ENCODE assay signal across 12 cellular contexts in the genomic region with DNA sequence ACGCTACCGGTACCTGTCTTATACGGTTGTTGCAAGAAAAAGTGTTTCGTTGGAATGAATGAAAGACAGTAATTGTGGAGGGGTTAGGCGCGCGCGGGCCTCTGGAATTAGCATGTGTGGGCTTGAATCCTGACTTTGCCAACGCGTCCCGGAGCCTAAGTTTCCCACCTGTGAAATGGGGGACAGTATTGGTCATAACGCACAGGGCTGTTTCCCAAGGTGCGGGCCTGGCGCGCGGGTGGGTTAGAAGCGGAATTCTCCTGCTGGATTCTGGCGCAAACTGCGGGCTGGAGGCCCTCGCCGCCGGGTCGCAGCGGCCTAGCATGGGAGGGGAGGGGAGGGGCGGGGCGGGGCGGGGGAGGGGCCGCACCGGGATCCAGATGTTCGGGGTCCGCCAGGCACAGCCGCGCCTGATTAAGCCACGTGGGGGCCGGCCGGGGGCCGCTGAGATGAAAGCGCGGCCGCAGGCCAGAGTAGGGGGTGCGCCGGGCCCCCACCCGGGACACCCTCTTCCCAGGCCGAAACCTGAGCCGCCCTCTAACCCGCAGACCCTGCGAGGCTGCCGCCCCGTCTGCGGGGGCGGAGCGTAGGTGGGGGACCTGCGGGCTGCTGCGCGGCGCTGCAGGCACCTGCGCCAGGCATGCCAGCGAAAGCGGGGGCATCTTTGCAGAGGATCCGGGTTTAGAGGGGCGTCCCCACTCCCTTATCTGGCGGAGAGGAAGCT. TPM values are rescaled to one million over a fixed set of nuclear protein-coding genes. Genes with fewer than 3 reads are reported as not detected.
A peak's percentile ranks its signal among the peaks of the same experiment; 100 is the strongest.
DNase-seq lines count a peak whose midpoint lies in the region; ATAC-seq, FAIRE-seq and TF ChIP-seq lines count a peak whose summit lies in the region.
"Had no signal": no experiment of that assay in that cellular context is flagged by ENCODE, and none has a peak within 500 bp of the region (broad histone marks: within the 10 kb centered on the region; RNA-seq: fewer than 3 reads in every experiment).

No MANE protein-coding gene starts in this region.

- CTCF ChIA-PET in GM12878 (lab: Yijun Ruan, JAX) = no interaction called here

- no peaks in the 10 kb centered on the region for H3K9me3 ChIP-seq in GM12878 (replicated peaks; ENCODE audit: control insufficient read depth, insufficient read depth, low read length)
- H3K9me3 ChIP-seq in neural cell (ENCODE audit: low read length) = no peaks in the 10 kb centered on the region

- H3K9me2 ChIP-seq in GM23338 (ENCODE audit: insufficient read depth) (no peaks in the 10 kb centered on the region), neural cell (ENCODE audit: insufficient read depth, low read length) (no peaks in the 10 kb centered on the region)

- no peak overlapping the region for H3K27ac Mint-ChIP-seq in GM23338
- H3K27ac Mint-ChIP-seq: activated CD8-positive, alpha-beta T cell treated with anti-CD3 and anti-CD28 coated beads, Interleukin-2, amount 10 ng/mL, durations not matched to agents 7 days and 5 days had no signal

- peak in 2 of 3 experiments; percentile 29 to 35 for DNase-seq in NCI-H1417 (lab: John Stamatoyannopoulos, UW)
- no peak for DNase-seq in NCI-H1417 treated with DMSO at 0.1 percent for 48 hours (lab: John Stamatoyannopoulos, UW)
- DNase-seq in GM23338 (ENCODE audit: low spot score) = peak; percentile 76
- no peak for DNase-seq in GM12878 (ENCODE audit: low read depth, low spot score)
- no peak for DNase-seq in cortex of kidney (lab: John Stamatoyannopoulos, UW)
- DNase-seq in epidermal melanocyte (ENCODE audit: insufficient read length, low spot score) = no peak
- no peak for DNase-seq in activated CD4-positive, CD25-positive, alpha-beta regulatory T cell treated with anti-CD3 and anti-CD28 coated beads, Interleukin-2, amount 50 U/mL, for 72 hours
- DNase-seq: activated CD8-positive, alpha-beta T cell treated with anti-CD3 and anti-CD28 coated beads, Interleukin-2, amount 10 ng/mL, durations not matched to agents 7 days and 5 days; kidney; small intestine had no signal

- TF ChIP-seq POLR2A in GM12878 (IDR thresholded peaks at IDR 0.05; ENCODE audit: low read depth, low read length) = no peak

- H3K27ac ChIP-seq in GM23338 (ENCODE audit: low read depth) (no peak overlapping the region), GM12878 (ENCODE audit: control insufficient read depth, insufficient read depth) (no peak overlapping the region), neural cell (ENCODE audit: low read length) (no peak overlapping the region)

- 8% methylated on average over 32 of the region's 62 CpGs for WGBS in GM12878 (ENCODE audit: insufficient coverage, insufficient replicate concordance, low lambda C conversion rate, missing lambda C conversion rate)

- no peaks in the 10 kb centered on the region for H4K20me1 ChIP-seq in GM23338 (replicated peaks; ENCODE audit: insufficient read depth)
- peaks cover 2% of the 10 kb centered on the region; the same call in 1 of the 2 replicates for H4K20me1 ChIP-seq in GM12878 (ENCODE audit: control insufficient read depth, insufficient read depth)
- no peaks in the 10 kb centered on the region for H4K20me1 ChIP-seq in neural cell (ENCODE audit: insufficient read depth)

- H2AFZ ChIP-seq in GM23338 (0 out of 2 replicates have a peak overlapping the region, but pooled peaks have one; percentile 72), GM12878 (ENCODE audit: control insufficient read depth, low read depth, low read length) (no peak overlapping the region), neural cell (ENCODE audit: low read depth, low read length) (no peak overlapping the region)

- TF ChIP-seq EP300 in GM12878 (IDR thresholded peaks at IDR 0.05; ENCODE audit: borderline replicate concordance in 1 of 2, control insufficient read depth in 1 of 2, low read depth in 2 of 2, low read length in 2 of 2) (no peak), neural cell (conservative IDR thresholded peaks at IDR 0.05; ENCODE audit: poor library complexity, severe bottlenecking) (no peak)

- H3K4me1 Mint-ChIP-seq in GM23338 = peaks cover 39% of the 10 kb centered on the region

- peak; percentile 60 for ATAC-seq in GM23338
- ATAC-seq in GM12878 = no peak
- ATAC-seq: activated CD8-positive, alpha-beta T cell treated with anti-CD3 and anti-CD28 coated beads, Interleukin-2, amount 10 ng/mL, durations not matched to agents 7 days and 5 days had no signal

- H3K79me2 ChIP-seq in GM23338 (replicated peaks; ENCODE audit: insufficient read depth) (no peaks in the 10 kb centered on the region), GM12878 (ENCODE audit: control insufficient read depth, insufficient read depth, low read length) (no peaks in the 10 kb centered on the region), neural cell (replicated peaks; ENCODE audit: insufficient read depth, low read length) (no peaks in the 10 kb centered on the region)

- H3F3A ChIP-seq in GM23338 (replicated peaks; ENCODE audit: low read depth) (peaks cover 25% of the 10 kb centered on the region), neural cell (ENCODE audit: insufficient read depth, low read length, poor library complexity, severe bottlenecking) (no peaks in the 10 kb centered on the region)

- peaks cover 53% of the 10 kb centered on the region for H3K4me1 ChIP-seq in GM23338 (ENCODE audit: insufficient read depth)
- no peaks in the 10 kb centered on the region for H3K4me1 ChIP-seq in GM12878 (ENCODE audit: control insufficient read depth, insufficient read depth, low read length)

- H3K36me3 ChIP-seq in GM23338 (ENCODE audit: insufficient read depth) = no peaks in the 10 kb centered on the region
- H3K36me3 ChIP-seq in GM12878 (ENCODE audit: control insufficient read depth in 2 of 2, insufficient read depth in 2 of 2, low read length in 1 of 2) = no peaks in the 10 kb centered on the region
- H3K36me3 ChIP-seq in neural cell (ENCODE audit: insufficient read depth, low read length) = no peaks in the 10 kb centered on the region

- intact Hi-C loops in GM12878 (cut with micrococcal nuclease; ENCODE audit: unreplicated experiment) = no loop called here

- TF ChIP-seq RAD21 in GM12878 (IDR thresholded peaks at IDR 0.05; ENCODE audit: insufficient read depth, low read depth, low read length) (no peak), neural cell (conservative IDR thresholded peaks at IDR 0.05) (no peak)

- SMC1A ChIA-PET in GM12878 (lab: Charles Lee; ENCODE audit: uncharacterized antibody, unreplicated experiment) = no interaction called here

- H3K9ac ChIP-seq in GM12878 (ENCODE audit: control insufficient read depth, insufficient read depth, low read length) = no peak overlapping the region
- H3K9ac ChIP-seq in neural cell (ENCODE audit: low read length) = peak overlapping the region; percentile 93

- H3K9me3 Mint-ChIP-seq in GM23338 = no peaks in the 10 kb centered on the region

- POLR2A ChIA-PET in GM12878 (lab: Charles Lee) = no interaction called here

- H3K36me3 Mint-ChIP-seq in GM23338 (ENCODE audit: low read depth) = peaks cover 2% of the 10 kb centered on the region; the same call in 1 of the 3 replicates

- H3K4me3 Mint-ChIP-seq in GM23338 = peak overlapping the region; percentile 80

- no peak for TF ChIP-seq CTCF in GM23338 (conservative IDR thresholded peaks at IDR 0.05; ENCODE audit: low read depth in 2 of 2)
- TF ChIP-seq CTCF in GM12878 (IDR thresholded peaks at IDR 0.05 in 2 of 3, conservative IDR thresholded peaks at IDR 0.05 in 1 of 3; ENCODE audit: control insufficient read depth in 2 of 3, extremely low read depth in 1 of 3, insufficient read depth in 1 of 3, low read depth in 3 of 3, low read length in 3 of 3) = no peak
- TF ChIP-seq CTCF in neural cell (IDR thresholded peaks at IDR 0.05; ENCODE audit: poor library complexity, severe bottlenecking) = no peak

- RAD21 ChIA-PET in GM12878 (lab: Charles Lee; ENCODE audit: unreplicated experiment) = no interaction called here

- in situ Hi-C loops in GM12878 (cut with MboI) = no loop called here

- BruUV-seq in GM12878 (replicated peaks; lab: Mats Ljungman, UMichigan) = no TSS peak

- H3K4me3 ChIP-seq in GM23338 (peak overlapping the region; percentile 76), GM12878 (no peak overlapping the region), neural cell (ENCODE audit: low read length) (peak overlapping the region; percentile 86)

- H3K4me2 ChIP-seq in GM23338 = peak overlapping the region; percentile 94
- H3K4me2 ChIP-seq in GM12878 (ENCODE audit: control insufficient read depth, insufficient read depth) = no peak overlapping the region
- H3K4me2 ChIP-seq in neural cell (ENCODE audit: low read length) = peak overlapping the region; percentile 97

- no peak for FAIRE-seq in GM12878 (lab: Jason Lieb, UNC)
- FAIRE-seq: colon, kidney, small intestine had no signal

- H3K27me3 ChIP-seq in GM23338 (ENCODE audit: insufficient read depth) (peaks cover 94% of the 10 kb centered on the region), GM12878 (replicated peaks in 1 of 2; ENCODE audit: control insufficient read depth in 2 of 2, insufficient read depth in 2 of 2, low read length in 1 of 2) (peaks cover 25 to 27% of the 10 kb centered on the region in 2 experiments), neural cell (ENCODE audit: insufficient read depth, low read depth, low read length) (peaks cover 60% of the 10 kb centered on the region)

- H3K27me3 Mint-ChIP-seq in GM23338 (ENCODE audit: insufficient read depth, low read depth, poor library complexity) = peaks cover 86% of the 10 kb centered on the region

RNA-seq across cellular contexts. Expression of gene TMEM59L, which starts 1.2 kb away (rescaled TPM):
- 6.8 and 9.8 TPM in 2 replicates for total RNA-seq in GM23338 (2014; rRNA removed; shearing (Covaris generic))
- polyA plus RNA-seq in GM23338 (2016; fragmentation: Nextera tagmentation; extraction: Ambion mirVana) (15.7 and 16.2 TPM in 2 replicates), GM12878 (2011; rRNA removed) (not detected in 2 replicates), GM12878 (2014; fragmentation: Illumina TruSeq; extraction: Trizol) (not detected in 2 replicates), GM12878 (2014; fragmentation: Nextera tagmentation; extraction: Ambion mirVana) (not detected), GM12878 (2014; rRNA removed) (not detected in 2 replicates), GM12878 (2016; fragmentation: Nextera tagmentation; extraction: Ambion mirVana) (not detected), neural cell (138 and 173 TPM in 2 replicates)
- not detected in 2 replicates for total RNA-seq in GM12878 (2013; cell fraction: nucleolus; rRNA removed)
- total RNA-seq in GM12878 (2014; rRNA removed) (0.06 TPM in 1 of 2 replicates, not detected in the other), GM12878 (2014; rRNA removed; fragmentation: Illumina TruSeq; extraction: Trizol) (not detected in 2 replicates), GM12878 (2021) (not detected in 2 replicates)
- polyA plus RNA-seq in GM12878 (2011; ENCODE audit: low read depth) = not detected
- not detected in 2 replicates for polyA plus RNA-seq in GM12878 (2011; cell fraction: cytosol; rRNA removed)
- 0.15 and 0.27 TPM in 2 replicates for polyA plus RNA-seq in GM12878 (2011; cell fraction: nucleus; rRNA removed)
- polyA plus RNA-seq in GM12878 (2012) = 0.09 TPM in 1 of 2 replicates, not detected in the other
- not detected in 2 replicates for polyA minus RNA-seq in GM12878 (2011; rRNA and poly(A)+ RNA removed)
- not detected in 2 replicates for polyA minus RNA-seq in GM12878 (2011; cell fraction: cytosol; rRNA and poly(A)+ RNA removed)
- not detected in 2 replicates for polyA minus RNA-seq in GM12878 (2011; cell fraction: nucleus; rRNA and poly(A)+ RNA removed)
- polyA minus RNA-seq in neural cell = 39.4 and 42.1 TPM in 2 replicates
- total RNA-seq: activated CD8-positive, alpha-beta T cell treated with anti-CD3 and anti-CD28 coated beads, Interleukin-2, amount 10 ng/mL, durations not matched to agents 7 days and 5 days had no signal

RNA-seq across cellular contexts. Expression of gene CRLF1, which starts 4.9 kb away (rescaled TPM):
- 17.1 and 18.1 TPM in 2 replicates for total RNA-seq in GM23338 (2014; rRNA removed; shearing (Covaris generic))
- polyA plus RNA-seq in GM23338 (2016; fragmentation: Nextera tagmentation; extraction: Ambion mirVana) (19.7 and 22.9 TPM in 2 replicates), GM12878 (2011; rRNA removed) (not detected in 2 replicates), GM12878 (2014; fragmentation: Illumina TruSeq; extraction: Trizol) (not detected in 2 replicates), GM12878 (2014; fragmentation: Nextera tagmentation; extraction: Ambion mirVana) (under 1 TPM; 0.35 to 0.76 TPM), GM12878 (2014; rRNA removed) (0.10 TPM in 1 of 2 replicates, not detected in the other), GM12878 (2016; fragmentation: Nextera tagmentation; extraction: Ambion mirVana) (1 to 10 TPM in 1 of 2 experiments, under 1 TPM in 1; 0.63 to 1.2 TPM), neural cell (3.3 and 14.2 TPM in 2 replicates)
- total RNA-seq in GM12878 (2013; cell fraction: nucleolus; rRNA removed) = not detected in 2 replicates
- total RNA-seq in GM12878 (2014; rRNA removed) (not detected in 2 replicates), GM12878 (2014; rRNA removed; fragmentation: Illumina TruSeq; extraction: Trizol) (not detected in 2 replicates), GM12878 (2021) (0.33 and 0.43 TPM in 2 replicates)
- polyA plus RNA-seq in GM12878 (2011; ENCODE audit: low read depth) = 1.8 TPM
- polyA plus RNA-seq in GM12878 (2011; cell fraction: cytosol; rRNA removed) = 0.10 and 0.27 TPM in 2 replicates
- polyA plus RNA-seq in GM12878 (2011; cell fraction: nucleus; rRNA removed) = 0.51 and 0.72 TPM in 2 replicates
- polyA plus RNA-seq in GM12878 (2012) = 2.3 and 3.3 TPM in 2 replicates
- polyA minus RNA-seq in GM12878 (2011; rRNA and poly(A)+ RNA removed) = not detected in 2 replicates
- not detected in 2 replicates for polyA minus RNA-seq in GM12878 (2011; cell fraction: cytosol; rRNA and poly(A)+ RNA removed)
- not detected in 2 replicates for polyA minus RNA-seq in GM12878 (2011; cell fraction: nucleus; rRNA and poly(A)+ RNA removed)
- polyA minus RNA-seq in neural cell = not detected in 2 replicates
- total RNA-seq: activated CD8-positive, alpha-beta T cell treated with anti-CD3 and anti-CD28 coated beads, Interleukin-2, amount 10 ng/mL, durations not matched to agents 7 days and 5 days had no signal

RNA-seq across cellular contexts. Expression of gene REX1BD, which starts 22.9 kb away (rescaled TPM):
- 121 and 124 TPM in 2 replicates for total RNA-seq in GM23338 (2014; rRNA removed; shearing (Covaris generic))
- 135 and 138 TPM in 2 replicates for polyA plus RNA-seq in GM23338 (2016; fragmentation: Nextera tagmentation; extraction: Ambion mirVana)
- 15.2 and 18.7 TPM in 2 replicates for total RNA-seq in GM12878 (2013; cell fraction: nucleolus; rRNA removed)
- 49.7 and 57.8 TPM in 2 replicates for total RNA-seq in GM12878 (2014; rRNA removed)
- total RNA-seq in GM12878 (2014; rRNA removed; fragmentation: Illumina TruSeq; extraction: Trizol) = 6.4 and 7.1 TPM in 2 replicates
- total RNA-seq in GM12878 (2021) = 58.2 and 62.7 TPM in 2 replicates
- 15.2 TPM for polyA plus RNA-seq in GM12878 (2011; ENCODE audit: low read depth)
- 7.8 and 12.1 TPM in 2 replicates for polyA plus RNA-seq in GM12878 (2011; rRNA removed)
- polyA plus RNA-seq in GM12878 (2011; cell fraction: cytosol; rRNA removed) = 23.9 and 40.8 TPM in 2 replicates
- 74.8 and 100 TPM in 2 replicates for polyA plus RNA-seq in GM12878 (2011; cell fraction: nucleus; rRNA removed)
- polyA plus RNA-seq in GM12878 (2012) = 40.7 and 41.1 TPM in 2 replicates
- polyA plus RNA-seq in GM12878 (2014; fragmentation: Illumina TruSeq; extraction: Trizol) = 1.8 and 3.1 TPM in 2 replicates
- 1 to 10 TPM; 1.1 to 3.3 TPM for polyA plus RNA-seq in GM12878 (2014; fragmentation: Nextera tagmentation; extraction: Ambion mirVana)
- polyA plus RNA-seq in GM12878 (2014; rRNA removed) = 64.4 and 84.2 TPM in 2 replicates
- polyA plus RNA-seq in GM12878 (2016; fragmentation: Nextera tagmentation; extraction: Ambion mirVana) = 100 to 1,000 TPM in 1 of 2 experiments, 10 to 100 TPM in 1; 88.9 to 101 TPM
- polyA minus RNA-seq in GM12878 (2011; rRNA and poly(A)+ RNA removed) = 0.80 and 1.7 TPM in 2 replicates
- 3.6 and 8.6 TPM in 2 replicates for polyA minus RNA-seq in GM12878 (2011; cell fraction: cytosol; rRNA and poly(A)+ RNA removed)
- 4.7 and 6.4 TPM in 2 replicates for polyA minus RNA-seq in GM12878 (2011; cell fraction: nucleus; rRNA and poly(A)+ RNA removed)
- polyA plus RNA-seq in neural cell = 214 and 277 TPM in 2 replicates
- polyA minus RNA-seq in neural cell = 21.4 and 24.6 TPM in 2 replicates

RNA-seq across cellular contexts. Expression of gene KLHL26, which starts 25.3 kb away (rescaled TPM):
- total RNA-seq in GM23338 (2014; rRNA removed; shearing (Covaris generic)) = 11.2 and 13.7 TPM in 2 replicates
- polyA plus RNA-seq in GM23338 (2016; fragmentation: Nextera tagmentation; extraction: Ambion mirVana) (3.6 and 6.4 TPM in 2 replicates), GM12878 (2011; rRNA removed) (1.0 and 1.2 TPM in 2 replicates), GM12878 (2014; fragmentation: Illumina TruSeq; extraction: Trizol) (0.74 and 1.9 TPM in 2 replicates), GM12878 (2014; fragmentation: Nextera tagmentation; extraction: Ambion mirVana) (under 1 TPM; 0.18 to 0.35 TPM), GM12878 (2014; rRNA removed) (3.9 and 5.1 TPM in 2 replicates), GM12878 (2016; fragmentation: Nextera tagmentation; extraction: Ambion mirVana) (1 to 10 TPM; 8.0 to 8.1 TPM), neural cell (4.7 and 8.0 TPM in 2 replicates)
- total RNA-seq in GM12878 (2013; cell fraction: nucleolus; rRNA removed) = 5.7 and 6.7 TPM in 2 replicates
- total RNA-seq in GM12878 (2014; rRNA removed) (3.6 and 5.6 TPM in 2 replicates), GM12878 (2014; rRNA removed; fragmentation: Illumina TruSeq; extraction: Trizol) (0.98 and 1.5 TPM in 2 replicates), GM12878 (2021) (12.9 and 14.6 TPM in 2 replicates)
- polyA plus RNA-seq in GM12878 (2011; ENCODE audit: low read depth) = 1.0 TPM
- polyA plus RNA-seq in GM12878 (2011; cell fraction: cytosol; rRNA removed) = 1.9 and 2.0 TPM in 2 replicates
- polyA plus RNA-seq in GM12878 (2011; cell fraction: nucleus; rRNA removed) = 5.8 and 8.9 TPM in 2 replicates
- 3.5 and 4.5 TPM in 2 replicates for polyA plus RNA-seq in GM12878 (2012)
- 4.6 and 5.2 TPM in 2 replicates for polyA minus RNA-seq in GM12878 (2011; rRNA and poly(A)+ RNA removed)
- 2.5 and 5.2 TPM in 2 replicates for polyA minus RNA-seq in GM12878 (2011; cell fraction: cytosol; rRNA and poly(A)+ RNA removed)
- 1.6 and 3.1 TPM in 2 replicates for polyA minus RNA-seq in GM12878 (2011; cell fraction: nucleus; rRNA and poly(A)+ RNA removed)
- polyA minus RNA-seq in neural cell = 14.6 TPM in 2 replicates

RNA-seq across cellular contexts. Expression of gene UBA52, which starts 39.8 kb away (rescaled TPM):
- 627 and 649 TPM in 2 replicates for total RNA-seq in GM23338 (2014; rRNA removed; shearing (Covaris generic))
- polyA plus RNA-seq in GM23338 (2016; fragmentation: Nextera tagmentation; extraction: Ambion mirVana) (1,301 and 1,361 TPM in 2 replicates), GM12878 (2011; rRNA removed) (910 and 1,613 TPM in 2 replicates), GM12878 (2014; fragmentation: Illumina TruSeq; extraction: Trizol) (2,280 and 2,392 TPM in 2 replicates), GM12878 (2014; fragmentation: Nextera tagmentation; extraction: Ambion mirVana) (1,000 to 10,000 TPM; 2,192 to 2,288 TPM), GM12878 (2014; rRNA removed) (2,186 and 2,597 TPM in 2 replicates), GM12878 (2016; fragmentation: Nextera tagmentation; extraction: Ambion mirVana) (1,000 to 10,000 TPM; 1,131 to 1,180 TPM), neural cell (709 and 765 TPM in 2 replicates)
- 129 and 132 TPM in 2 replicates for total RNA-seq in GM12878 (2013; cell fraction: nucleolus; rRNA removed)
- total RNA-seq in GM12878 (2014; rRNA removed) (1,493 and 1,661 TPM in 2 replicates), GM12878 (2014; rRNA removed; fragmentation: Illumina TruSeq; extraction: Trizol) (1,429 and 1,442 TPM in 2 replicates), GM12878 (2021) (1,629 and 1,678 TPM in 2 replicates)
- polyA plus RNA-seq in GM12878 (2011; ENCODE audit: low read depth) = 10,819 TPM
- polyA plus RNA-seq in GM12878 (2011; cell fraction: cytosol; rRNA removed) = 3,476 and 4,794 TPM in 2 replicates
- polyA plus RNA-seq in GM12878 (2011; cell fraction: nucleus; rRNA removed) = 839 and 898 TPM in 2 replicates
- polyA plus RNA-seq in GM12878 (2012) = 3,669 and 4,620 TPM in 2 replicates
- 1,757 and 2,399 TPM in 2 replicates for polyA minus RNA-seq in GM12878 (2011; rRNA and poly(A)+ RNA removed)
- 394 and 436 TPM in 2 replicates for polyA minus RNA-seq in GM12878 (2011; cell fraction: cytosol; rRNA and poly(A)+ RNA removed)
- polyA minus RNA-seq in GM12878 (2011; cell fraction: nucleus; rRNA and poly(A)+ RNA removed) = 157 and 251 TPM in 2 replicates
- 234 and 279 TPM in 2 replicates for polyA minus RNA-seq in neural cell

Comparison
In these comparisons a context has a peak if more than half of its experiments do, and no peak if none do; other contexts are left out.
1. DNase-seq: peak in NCI-H1417 (2 of 3) and GM23338 (single experiment); none in NCI-H1417 treated with DMSO at 0.1 percent for 48 hours (single experiment), GM12878 (single experiment), cortex of kidney (single experiment), epidermal melanocyte (single experiment) and activated CD4-positive, CD25-positive, alpha-beta regulatory T cell treated with anti-CD3 and anti-CD28 coated beads, Interleukin-2, amount 50 U/mL, for 72 hours (single experiment).
2. RNA of gene TMEM59L, which starts 1.2 kb away (polyA plus RNA-seq): 138 to 173 TPM in neural cell and 15.7 to 16.2 TPM in GM23338; 0.09 to 0.27 TPM in GM12878; every median in the first group is over 10 times any median in the second.